In genomic region chr6:91081452-91082067, GRCh38 we compare ENCODE assay signal across 9 cellular contexts.
DNase-seq lines count a peak whose midpoint lies in the region; ATAC-seq and TF ChIP-seq lines count a peak whose summit lies in the region.
"Had no signal": no experiment of that assay in that cellular context is flagged by ENCODE, and none has a peak within 500 bp of the region (broad histone marks: within the 10 kb centered on the region; RNA-seq: fewer than 3 reads in every experiment).

No MANE protein-coding gene starts in this region.

- H3K4me2 ChIP-seq in OCI-LY3 (ENCODE audit: low read length) = no peak overlapping the region

- H3K9ac ChIP-seq in OCI-LY3 (ENCODE audit: low read length) (no peak overlapping the region), endodermal cell (ENCODE audit: extremely low read depth, low read length, poor library complexity, severe bottlenecking) (no peak overlapping the region)

- H3K4me1 Mint-ChIP-seq in endodermal cell = peaks cover 52% of the 10 kb centered on the region
- H3K4me1 Mint-ChIP-seq in activated T-helper 17 cell treated with anti-CD3 and anti-CD28 coated beads, Interleukin-2, amount 50 U/mL, for 72 hours = peaks cover 4% of the 10 kb centered on the region

- WGBS in endodermal cell (ENCODE audit: insufficient coverage in 1 of 2, insufficient read length in 1 of 2), 2 experiments = 0 to 45% methylated on average over 1 to 5 of the region's 6 CpGs

- peak overlapping the region; percentile 71 for H3K27ac Mint-ChIP-seq in endodermal cell
- H3K27ac Mint-ChIP-seq in activated T-helper 17 cell treated with anti-CD3 and anti-CD28 coated beads, Interleukin-2, amount 50 U/mL, for 72 hours = no peak overlapping the region

- H3K9me3 ChIP-seq in OCI-LY3 (ENCODE audit: insufficient read depth, low read length) = no peaks in the 10 kb centered on the region
- no peaks in the 10 kb centered on the region for H3K9me3 ChIP-seq in endodermal cell (ENCODE audit: control insufficient read depth, low read length)
- H3K9me3 ChIP-seq: neutrophil had no signal

- DNase-seq in DMS 273 (lab: John Stamatoyannopoulos, UW; ENCODE audit: unreplicated experiment) = peak; percentile 82
- DNase-seq in Jurkat, Clone E6-1 (ENCODE audit: low read depth, low spot score) = peak; percentile 43
- DNase-seq in endodermal cell = peak; percentile 60
- peak; percentile 46 for DNase-seq in middle frontal gyrus (ENCODE audit: extremely low spot score, low spot score)
- DNase-seq in stimulated activated CD4-positive, alpha-beta T cell treated with anti-CD3 and anti-CD28 coated beads, Interleukin-2, amount 100 ng/mL, for 48 hours = no peak

- peaks cover 1% of the 10 kb centered on the region for H3K9me3 Mint-ChIP-seq in endodermal cell
- H3K9me3 Mint-ChIP-seq in activated T-helper 17 cell treated with anti-CD3 and anti-CD28 coated beads, Interleukin-2, amount 50 U/mL, for 72 hours = no peaks in the 10 kb centered on the region

- H3K4me3 Mint-ChIP-seq in endodermal cell = no peak overlapping the region
- H3K4me3 Mint-ChIP-seq in activated T-helper 17 cell treated with anti-CD3 and anti-CD28 coated beads, Interleukin-2, amount 50 U/mL, for 72 hours = no peak overlapping the region

- H3K36me3 ChIP-seq in OCI-LY3 (replicated peaks; ENCODE audit: low read depth, low read length) = no peaks in the 10 kb centered on the region
- H3K36me3 ChIP-seq in endodermal cell (ENCODE audit: control insufficient read depth, insufficient read depth, low read length) = no peaks in the 10 kb centered on the region
- H3K36me3 ChIP-seq: neutrophil had no signal

- peaks cover 6% of the 10 kb centered on the region for H3K27me3 Mint-ChIP-seq in endodermal cell (ENCODE audit: insufficient read depth)
- no peaks in the 10 kb centered on the region for H3K27me3 Mint-ChIP-seq in activated T-helper 17 cell treated with anti-CD3 and anti-CD28 coated beads, Interleukin-2, amount 50 U/mL, for 72 hours

- H3K27me3 ChIP-seq in OCI-LY3 (ENCODE audit: low read depth, low read length) (no peaks in the 10 kb centered on the region), endodermal cell (ENCODE audit: control insufficient read depth, insufficient read depth, low read length, poor library complexity, severe bottlenecking) (peaks cover 7% of the 10 kb centered on the region)
- H3K27me3 ChIP-seq: neutrophil had no signal

- no peaks in the 10 kb centered on the region for H4K20me1 ChIP-seq in OCI-LY3 (ENCODE audit: insufficient read depth, low read length)

- H3K27ac ChIP-seq in OCI-LY3 (ENCODE audit: low read length) (no peak overlapping the region), endodermal cell (ENCODE audit: low read depth, low read length) (no peak overlapping the region)
- H3K27ac ChIP-seq: neutrophil had no signal

- ATAC-seq in GM19452 (IDR thresholded peaks at IDR 0.05; ENCODE audit: unreplicated experiment) = peak; percentile 62
- ATAC-seq in activated T-helper 17 cell treated with anti-CD3 and anti-CD28 coated beads, Interleukin-2, amount 50 U/mL, for 72 hours (replicated peaks) = no peak

- H2AFZ ChIP-seq in OCI-LY3 (ENCODE audit: low read depth, low read length) = no peak overlapping the region

- H3K4me1 ChIP-seq in OCI-LY3 (ENCODE audit: low read length) (peaks cover 10% of the 10 kb centered on the region), endodermal cell (ENCODE audit: control insufficient read depth, insufficient read depth, low read length) (peaks cover 12% of the 10 kb centered on the region)

- H3K4me3 ChIP-seq in Jurkat, Clone E6-1 (ENCODE audit: low read length) = no peak overlapping the region
- H3K4me3 ChIP-seq in OCI-LY3 (ENCODE audit: low read length) = no peak overlapping the region
- no peak overlapping the region for H3K4me3 ChIP-seq in endodermal cell (ENCODE audit: low read length)

- peak; percentile 69 for TF ChIP-seq CTCF in OCI-LY3 (IDR thresholded peaks at IDR 0.05; ENCODE audit: low read depth, low read length)
- peak; percentile 85 for TF ChIP-seq CTCF in endodermal cell (conservative IDR thresholded peaks at IDR 0.05)

- peaks cover 3% of the 10 kb centered on the region for H3K36me3 Mint-ChIP-seq in endodermal cell (ENCODE audit: low read depth)
- no peaks in the 10 kb centered on the region for H3K36me3 Mint-ChIP-seq in activated T-helper 17 cell treated with anti-CD3 and anti-CD28 coated beads, Interleukin-2, amount 50 U/mL, for 72 hours (ENCODE audit: low read depth)

- H3K79me2 ChIP-seq in OCI-LY3 (ENCODE audit: low read length) = no peaks in the 10 kb centered on the region

Comparison
In these comparisons a context has a peak if more than half of its experiments do, and no peak if none do; other contexts are left out.
1. DNase-seq: peak in DMS 273 (single experiment), Jurkat, Clone E6-1 (single experiment), endodermal cell (single experiment) and middle frontal gyrus (single experiment); none in stimulated activated CD4-positive, alpha-beta T cell treated with anti-CD3 and anti-CD28 coated beads, Interleukin-2, amount 100 ng/mL, for 48 hours (0 of 2).